ENCODE assay signal across 37 cellular contexts in the genomic region with DNA sequence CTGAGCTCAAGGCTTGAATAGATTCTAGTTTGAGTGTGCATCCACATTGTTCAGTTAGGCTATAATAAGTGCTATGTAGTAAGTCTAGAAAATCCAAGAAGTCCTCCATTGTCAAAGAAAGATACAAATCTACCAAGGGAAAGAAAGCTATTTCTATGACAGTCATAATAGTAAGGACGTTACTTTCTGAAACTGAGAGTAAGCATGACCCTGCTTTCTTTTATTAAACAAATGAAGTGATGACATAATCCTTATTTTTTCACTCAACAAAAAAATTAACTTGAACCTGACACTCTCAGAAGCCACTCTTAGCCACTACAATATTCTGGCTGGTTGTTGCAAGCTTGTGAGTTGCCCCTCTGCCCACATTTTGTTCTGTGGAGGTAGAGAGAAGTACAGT. TPM values are rescaled to one million over a fixed set of nuclear protein-coding genes. Genes with fewer than 3 reads are reported as not detected.
"Had no signal": no experiment of that assay in that cellular context is flagged by ENCODE, and none has a peak within 500 bp of the region (broad histone marks: within the 10 kb centered on the region; RNA-seq: fewer than 3 reads in every experiment).

No MANE protein-coding gene starts in this region.

- H3K27ac Mint-ChIP-seq: activated CD4-positive, alpha-beta T cell treated with anti-CD3 and anti-CD28 coated beads for 36 hours; activated CD4-positive, alpha-beta T cell treated with anti-CD3 and anti-CD28 coated beads, Interleukin-2, amount 10 ng/mL, durations not matched to agents 7 days and 5 days; activated naive CD8-positive, alpha-beta T cell treated with anti-CD3 and anti-CD28 coated beads for 36 hours; activated T-cell treated with anti-CD3 and anti-CD28 coated beads, Interleukin-2, amount 50 U/mL, for 72 hours; activated T-helper 17 cell treated with anti-CD3 and anti-CD28 coated beads, Interleukin-2, amount 50 U/mL, for 72 hours; WTC11 had no signal

- H3K27me3 ChIP-seq: brain microvascular endothelial cell, colonic mucosa, SJCRH30 had no signal

- H3K9me3 Mint-ChIP-seq: activated CD4-positive, alpha-beta T cell treated with anti-CD3 and anti-CD28 coated beads, Interleukin-2, amount 10 ng/mL, durations not matched to agents 7 days and 5 days; activated naive CD8-positive, alpha-beta T cell treated with anti-CD3 and anti-CD28 coated beads for 36 hours; activated T-helper 17 cell treated with anti-CD3 and anti-CD28 coated beads, Interleukin-2, amount 50 U/mL, for 72 hours; WTC11 had no signal

- H3K36me3 Mint-ChIP-seq: activated naive CD8-positive, alpha-beta T cell treated with anti-CD3 and anti-CD28 coated beads for 36 hours; WTC11 had no signal

- ATAC-seq: activated CD4-positive, alpha-beta T cell treated with anti-CD3 and anti-CD28 coated beads for 36 hours; activated CD4-positive, CD25-positive, alpha-beta regulatory T cell treated with anti-CD3 and anti-CD28 coated beads, Interleukin-2, amount 50 U/mL, for 24 hours; activated T-cell treated with anti-CD3 and anti-CD28 coated beads, Interleukin-2, amount 50 U/mL, for 72 hours; activated T-helper 17 cell treated with anti-CD3 and anti-CD28 coated beads, Interleukin-2, amount 50 U/mL, for 72 hours; Panc1; WTC11 had no signal

- DNase-seq: activated CD4-positive, alpha-beta T cell treated with anti-CD3 and anti-CD28 coated beads for 36 hours; activated CD4-positive, alpha-beta T cell treated with anti-CD3 and anti-CD28 coated beads, Interleukin-2, amount 10 ng/mL, durations not matched to agents 7 days and 5 days; activated CD4-positive, alpha-beta T cell treated with anti-CD3 and anti-CD28 coated beads, Interleukin-2, amount 50 U/mL, for 48 hours; activated effector memory CD4-positive, alpha-beta T cell treated with anti-CD3 and anti-CD28 coated beads, Interleukin-2, amount 50 U/mL, for 16 hours; activated naive CD4-positive, alpha-beta T cell; activated naive CD4-positive, alpha-beta T cell treated with anti-CD3 and anti-CD28 coated beads, Interleukin-2, amount 50 U/mL, for 16 hours; activated naive CD8-positive, alpha-beta T cell treated with anti-CD3 and anti-CD28 coated beads for 36 hours; activated T-cell treated with anti-CD3 and anti-CD28 coated beads, Interleukin-2, amount 50 U/mL, for 1 hour; activated T-cell treated with anti-CD3 and anti-CD28 coated beads, Interleukin-2, amount 50 U/mL, for 72 hours; amniotic stem cell; aorta; brain microvascular endothelial cell; colonic mucosa; Kasumi-1; NCI-H1105; NCI-H1417 treated with DMSO at 0.1 percent for 48 hours; NCI-H187 treated with DMSO at 0.1 percent for 48 hours; NCI-H2081; NCI-H2171 treated with DMSO at 0.1 percent for 48 hours; NCI-H2227 treated with DMSO at 0.1 percent for 48 hours; NCI-H446; NCI-H524; NCI-H69; SHP77; SJCRH30; T1000 had no signal

- H3K36me3 ChIP-seq: brain microvascular endothelial cell, colonic mucosa, SJCRH30 had no signal

- H3K4me3 ChIP-seq: colonic mucosa, SJCRH30, SK-N-MC had no signal

- H3K27ac ChIP-seq: brain microvascular endothelial cell, colonic mucosa, SJCRH30, SK-N-MC had no signal

- H3K4me1 Mint-ChIP-seq: activated CD4-positive, alpha-beta T cell treated with anti-CD3 and anti-CD28 coated beads for 36 hours; activated CD4-positive, alpha-beta T cell treated with anti-CD3 and anti-CD28 coated beads, Interleukin-2, amount 10 ng/mL, durations not matched to agents 7 days and 5 days; activated naive CD8-positive, alpha-beta T cell treated with anti-CD3 and anti-CD28 coated beads for 36 hours; activated T-helper 17 cell treated with anti-CD3 and anti-CD28 coated beads, Interleukin-2, amount 50 U/mL, for 72 hours; central memory CD8-positive, alpha-beta T cell; WTC11 had no signal

- H3K4me3 Mint-ChIP-seq: activated CD4-positive, alpha-beta T cell treated with anti-CD3 and anti-CD28 coated beads for 36 hours; activated CD4-positive, alpha-beta T cell treated with anti-CD3 and anti-CD28 coated beads, Interleukin-2, amount 10 ng/mL, durations not matched to agents 7 days and 5 days; activated naive CD8-positive, alpha-beta T cell treated with anti-CD3 and anti-CD28 coated beads for 36 hours; activated T-cell treated with anti-CD3 and anti-CD28 coated beads, Interleukin-2, amount 50 U/mL, for 72 hours; activated T-helper 17 cell treated with anti-CD3 and anti-CD28 coated beads, Interleukin-2, amount 50 U/mL, for 72 hours; central memory CD8-positive, alpha-beta T cell; WTC11 had no signal

- H3K27me3 Mint-ChIP-seq: activated CD4-positive, alpha-beta T cell treated with anti-CD3 and anti-CD28 coated beads, Interleukin-2, amount 10 ng/mL, durations not matched to agents 7 days and 5 days; activated naive CD8-positive, alpha-beta T cell treated with anti-CD3 and anti-CD28 coated beads for 36 hours; activated T-helper 17 cell treated with anti-CD3 and anti-CD28 coated beads, Interleukin-2, amount 50 U/mL, for 72 hours had no signal

RNA-seq across cellular contexts. Expression of gene AMELX, which starts 33.8 kb away (rescaled TPM):
- total RNA-seq: activated CD4-positive, alpha-beta T cell treated with anti-CD3 and anti-CD28 coated beads for 36 hours; activated CD4-positive, alpha-beta T cell treated with anti-CD3 and anti-CD28 coated beads, Interleukin-2, amount 10 ng/mL, durations not matched to agents 7 days and 5 days; activated CD8-positive, alpha-beta memory T cell treated with anti-CD3 and anti-CD28 coated beads for 36 hours; activated naive CD8-positive, alpha-beta T cell treated with anti-CD3 and anti-CD28 coated beads for 36 hours; activated T-cell treated with anti-CD3 and anti-CD28 coated beads, Interleukin-2, amount 50 U/mL, for 72 hours; activated T-helper 17 cell treated with anti-CD3 and anti-CD28 coated beads, Interleukin-2, amount 50 U/mL, for 72 hours; aorta; chondrocyte; colonic mucosa; RPMI7951; SJCRH30; T-helper 1 cell treated with Interleukin-12 subunit alpha and Interleukin-12 subunit beta and Interleukin-4 antibody, amounts not matched to agents 30 ng/mL and 1 ng/mL, for 36 hours; T-helper 2 cell treated with Interferon-gamma antibody and Interleukin-4, amounts not matched to agents 100 ng/mL and 5 ng/mL, for 36 hours; WTC11 had no signal
